In genomic region chr17:56725144-56725543, GRCh38 we compare ENCODE assay signal across 23 cellular contexts.
"Had no signal": no experiment of that assay in that cellular context is flagged by ENCODE, and none has a peak within 500 bp of the region (broad histone marks: within the 10 kb centered on the region; RNA-seq: fewer than 3 reads in every experiment).

No MANE protein-coding gene starts in this region.

- H3K36me3 ChIP-seq: esophagus muscularis mucosa, gastrocnemius medialis, heart right ventricle, left lung, lower lobe of right lung had no signal

- H3K9me3 ChIP-seq: esophagus muscularis mucosa, gastrocnemius medialis, heart right ventricle, left lung, lower lobe of right lung had no signal

- H3K4me1 ChIP-seq: esophagus muscularis mucosa, gastrocnemius medialis, left lung, lower lobe of right lung had no signal

- DNase-seq: dermis blood vessel endothelial cell; dorsolateral prefrontal cortex; effector CD4-positive, alpha-beta T cell; effector memory CD4-positive, alpha-beta T cell; foreskin fibroblast; foreskin melanocyte; gastrocnemius medialis; glutamatergic neuron; head of caudate nucleus; heart right ventricle; hippocampal formation; left cardiac atrium; left lung; left ventricle myocardium superior; lower lobe of right lung; mesendoderm; midbrain had no signal

- H3K4me3 ChIP-seq: coronary artery, dorsolateral prefrontal cortex, esophagus muscularis mucosa, gastrocnemius medialis, heart right ventricle, left lung, lower lobe of right lung had no signal

- H3K27me3 ChIP-seq: esophagus muscularis mucosa, gastrocnemius medialis, left lung had no signal

- FAIRE-seq: colon, endothelial cell of umbilical vein, islet of Langerhans, keratinocyte had no signal

- ATAC-seq: gastrocnemius medialis, left cardiac atrium, left lung, left ventricle myocardium superior, lower lobe of right lung had no signal

- H3K27ac ChIP-seq: coronary artery, dorsolateral prefrontal cortex, esophagus muscularis mucosa, gastrocnemius medialis, heart right ventricle, left lung, lower lobe of right lung had no signal
